Comparison of ENCODE assay signal across 8 cellular contexts in the genomic region with DNA sequence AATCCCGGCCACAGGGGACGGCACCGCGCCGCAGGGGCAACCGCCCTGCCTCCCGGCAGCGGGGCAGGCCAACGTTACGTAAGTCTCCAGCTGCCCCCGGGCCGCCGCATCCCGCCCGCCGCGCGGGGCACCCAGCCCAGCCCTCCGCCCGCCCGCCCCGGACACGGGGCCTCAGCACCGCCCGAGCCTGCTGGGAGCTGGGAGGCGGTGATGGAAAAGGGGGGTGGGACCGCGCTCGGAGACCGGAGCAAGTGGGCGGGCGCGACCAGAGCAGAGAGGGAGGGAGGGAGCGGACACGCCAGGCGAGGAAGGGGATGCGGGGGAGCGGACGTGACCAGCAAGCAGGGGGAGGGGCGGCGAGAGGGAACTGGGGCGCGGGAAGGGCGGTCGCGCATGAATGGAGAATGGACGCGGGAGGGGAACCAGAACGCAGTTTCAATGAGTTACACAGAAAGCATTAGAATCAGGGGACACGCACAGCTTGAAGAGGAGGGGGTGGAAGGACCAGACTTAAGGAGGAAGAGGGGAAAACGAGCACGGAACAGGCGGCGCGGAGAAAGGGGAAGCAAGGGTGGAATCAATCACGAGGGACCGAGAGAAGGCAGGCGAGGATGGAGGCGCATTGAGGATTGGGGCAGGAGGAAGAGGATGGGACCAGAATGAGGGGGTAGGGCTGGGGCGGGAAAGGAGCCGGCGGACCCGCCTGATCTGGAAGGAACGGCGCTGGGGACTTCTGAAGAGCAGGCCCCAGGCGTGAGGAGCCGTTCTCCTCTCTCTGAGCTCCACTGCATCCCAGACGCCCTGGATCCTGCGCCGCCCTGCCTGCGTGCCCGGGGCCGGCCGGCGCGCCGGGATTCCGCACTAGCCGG. TPM values are rescaled to one million over a fixed set of nuclear protein-coding genes. Genes with fewer than 3 reads are reported as not detected.
DNase-seq lines count a peak whose midpoint lies in the region; ATAC-seq and TF ChIP-seq lines count a peak whose summit lies in the region.

No MANE protein-coding gene starts in this region.

- peak overlapping the region; percentile 99 for H3K4me3 Mint-ChIP-seq in T-helper 2 cell treated with Interferon-gamma antibody and Interleukin-4, amounts not matched to agents 5 μg/mL and 100 μg/mL, for 36 hours

- no peaks in the 10 kb centered on the region for H3K27me3 Mint-ChIP-seq in T-helper 2 cell treated with Interferon-gamma antibody and Interleukin-4, amounts not matched to agents 5 μg/mL and 100 μg/mL, for 36 hours (ENCODE audit: low read depth)

- no peaks in the 10 kb centered on the region for H3K9me3 ChIP-seq in aorta (ENCODE audit: control insufficient read depth, low read length)

- H3K9me3 Mint-ChIP-seq in T-helper 2 cell treated with Interferon-gamma antibody and Interleukin-4, amounts not matched to agents 5 μg/mL and 100 μg/mL, for 36 hours = no peaks in the 10 kb centered on the region

- peaks cover 51% of the 10 kb centered on the region for H3K4me1 Mint-ChIP-seq in T-helper 2 cell treated with Interferon-gamma antibody and Interleukin-4, amounts not matched to agents 5 μg/mL and 100 μg/mL, for 36 hours (ENCODE audit: low read depth)

- no peaks in the 10 kb centered on the region for H3K27me3 ChIP-seq in aorta (ENCODE audit: control insufficient read depth in 1 of 2, insufficient read depth in 2 of 2, low read length in 1 of 2)

- H3K4me3 ChIP-seq in GM12864 (ENCODE audit: low read depth, low read length) (peak overlapping the region; percentile 79), astrocyte of the cerebellum (ENCODE audit: low read depth, low read length) (peak overlapping the region; percentile 94), aorta (ENCODE audit: low read length in 2 of 2) (peak overlapping the region; percentile 46 to 76)

- TF ChIP-seq CTCF in GM12864 (IDR thresholded peaks at IDR 0.05; ENCODE audit: low read depth, low read length, missing control alignments) (no peak), astrocyte of the cerebellum (IDR thresholded peaks at IDR 0.05; ENCODE audit: low read depth, low read length, missing control alignments) (no peak)

- H3K36me3 Mint-ChIP-seq in T-helper 2 cell treated with Interferon-gamma antibody and Interleukin-4, amounts not matched to agents 5 μg/mL and 100 μg/mL, for 36 hours (ENCODE audit: low read depth) = peaks cover 38% of the 10 kb centered on the region

- no peaks in the 10 kb centered on the region for H3K4me1 ChIP-seq in aorta (ENCODE audit: control insufficient read depth in 1 of 2, insufficient read depth in 2 of 2, low read length in 2 of 2)

- H3K27ac Mint-ChIP-seq in T-helper 2 cell treated with Interferon-gamma antibody and Interleukin-4, amounts not matched to agents 5 μg/mL and 100 μg/mL, for 36 hours = peak overlapping the region; percentile 98

- in situ Hi-C loops in astrocyte of the cerebellum (cut with HindIII; ENCODE audit: low sequenced_read_pairs) = no loop called here

- intact Hi-C loops in aorta (cut with DNase I) = loop anchor here (2.0 kb wide), 1 partner anchor 42 kb away; a partner anchor contains a TSS

- no peaks in the 10 kb centered on the region for H3K36me3 ChIP-seq in aorta (ENCODE audit: control insufficient read depth in 1 of 2, insufficient read depth in 2 of 2, low read length in 1 of 2)

- peak; percentile 89 for ATAC-seq in aorta (ENCODE audit: low FRiP score)
- ATAC-seq in HG02763 (IDR thresholded peaks at IDR 0.05; ENCODE audit: unreplicated experiment) = no peak

- H3K27ac ChIP-seq in aorta (ENCODE audit: low read depth in 1 of 2, low read length in 2 of 2) = peak overlapping the region; percentile 49 to 98

- WGBS in aorta, 2 donors = 1% methylated on average over 50 to 79 of the region's 79 CpGs

- DNase-seq in GM12864 (ENCODE audit: low read depth) (peak; percentile 60), NCI-H128 (lab: John Stamatoyannopoulos, UW; ENCODE audit: unreplicated experiment) (peak; percentile 49), astrocyte of the cerebellum (ENCODE audit: low read depth) (peak; percentile 48), hepatic stellate cell (ENCODE audit: low spot score) (peak; percentile 83), pulmonary artery endothelial cell (ENCODE audit: low read depth, low spot score) (peak; percentile 68), aorta (peak; percentile 96 to 97)
- DNase-seq in T-helper 2 cell treated with Interferon-gamma antibody and Interleukin-4, amounts not matched to agents 5 μg/mL and 100 μg/mL, for 36 hours (ENCODE audit: low spot score) = peak; percentile 89

RNA-seq across cellular contexts. Expression of a gene that starts 0.6 kb away (rescaled TPM):
- total RNA-seq in pulmonary artery endothelial cell (1,195 and 1,480 TPM in 2 replicates), aorta (100 to 1,000 TPM; 478 to 588 TPM)
- polyA plus RNA-seq in aorta = 100 to 1,000 TPM; 238 to 429 TPM

RNA-seq across cellular contexts. Expression of a gene that starts 32.8 kb away (rescaled TPM):
- total RNA-seq in pulmonary artery endothelial cell = 0.14 and 0.20 TPM in 2 replicates
- total RNA-seq in aorta = 1 to 10 TPM in 1 of 2 donors, under 1 TPM in 1; 0.91 to 1.5 TPM
- polyA plus RNA-seq in aorta = under 1 TPM; 0.13 to 0.20 TPM

RNA-seq across cellular contexts. Expression of a gene that starts 41.9 kb away (rescaled TPM):
- total RNA-seq in pulmonary artery endothelial cell (9.3 and 9.9 TPM in 2 replicates), aorta (10 to 100 TPM; 63.1 to 72.2 TPM)
- 100 to 1,000 TPM in 1 of 2 donors, 10 to 100 TPM in 1; 28.0 to 143 TPM for polyA plus RNA-seq in aorta
